3 cellular contexts compared by ENCODE assay signal in the genomic region with DNA sequence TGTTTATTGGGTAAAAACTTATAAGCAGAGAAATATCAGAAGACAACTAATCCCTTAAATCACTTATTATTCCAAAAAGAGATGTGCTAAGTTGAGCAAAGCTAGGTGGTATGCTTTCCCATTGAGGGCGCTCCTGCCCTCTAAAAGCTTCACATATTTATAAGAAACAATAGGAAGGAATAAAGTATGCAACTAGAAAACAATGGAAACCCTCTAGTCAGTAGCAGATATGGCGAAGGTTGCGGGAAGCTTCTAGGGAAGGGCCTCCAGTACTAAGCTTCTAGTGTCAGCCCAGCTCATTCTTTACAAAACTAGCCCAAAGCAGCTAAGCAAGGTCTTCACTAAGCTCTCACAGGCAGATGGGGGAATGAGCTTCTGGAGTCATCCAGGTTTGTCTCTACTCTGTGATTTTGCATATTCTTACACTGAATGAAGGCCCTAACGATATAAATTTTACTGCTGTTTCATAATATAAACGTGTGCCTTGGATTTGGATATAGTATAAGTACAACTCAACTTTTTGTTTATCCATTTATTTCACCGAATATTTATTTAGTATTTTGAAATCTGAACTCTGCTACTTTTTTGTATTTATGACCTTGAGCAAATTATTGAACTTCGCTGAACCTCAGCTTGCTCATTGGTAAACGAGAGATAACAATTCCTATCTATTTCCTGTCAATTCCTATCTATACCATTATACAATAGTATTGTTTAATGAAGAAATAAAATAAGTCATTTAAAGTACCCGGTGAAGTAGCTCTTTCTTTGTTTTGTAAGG.
TF ChIP-seq lines count a peak whose summit lies in the region.

No MANE protein-coding gene starts in this region.

TF ChIP-seq in liver, 16 proteins besides CTCF, POLR2A, EP300 and RAD21:
- TF ChIP-seq HNF4A (conservative IDR thresholded peaks at IDR 0.05) (peak; percentile 56 to 65), FOXA2 (IDR thresholded peaks at IDR 0.05) (no peak), RXRA (IDR thresholded peaks at IDR 0.05) (peak; percentile 48 to 73)

TF ChIP-seq in HepG2, 621 proteins besides CTCF, POLR2A, EP300 and RAD21:
- TF ChIP-seq NCOR1 (IDR thresholded peaks at IDR 0.05; ENCODE audit: borderline replicate concordance, low read length) (no peak), ZMYM2 (CRISPR knock-in tag; IDR thresholded peaks at IDR 0.05) (no peak), HNRNPUL1 (IDR thresholded peaks at IDR 0.05; ENCODE audit: low read depth, low read length) (no peak), TP53 (CRISPR knock-in tag; conservative IDR thresholded peaks at IDR 0.05) (no peak), ZBTB4 (CRISPR knock-in tag; IDR thresholded peaks at IDR 0.05; ENCODE audit: borderline replicate concordance) (no peak), MNT (IDR thresholded peaks at IDR 0.05) (no peak), HOXA3 (CRISPR knock-in tag; IDR thresholded peaks at IDR 0.05) (no peak), ATF5 (CRISPR knock-in tag; IDR thresholded peaks at IDR 0.05; ENCODE audit: low read depth) (no peak), ZNF274 (CRISPR knock-in tag; IDR thresholded peaks at IDR 0.05) (no peak), SP2 (CRISPR knock-in tag; IDR thresholded peaks at IDR 0.05) (no peak)
- TF ChIP-seq, protein P1, sequence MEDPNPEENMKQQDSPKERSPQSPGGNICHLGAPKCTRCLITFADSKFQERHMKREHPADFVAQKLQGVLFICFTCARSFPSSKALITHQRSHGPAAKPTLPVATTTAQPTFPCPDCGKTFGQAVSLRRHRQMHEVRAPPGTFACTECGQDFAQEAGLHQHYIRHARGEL (CRISPR knock-in tag; IDR thresholded peaks at IDR 0.05), result no peak
- TF ChIP-seq, protein P2, sequence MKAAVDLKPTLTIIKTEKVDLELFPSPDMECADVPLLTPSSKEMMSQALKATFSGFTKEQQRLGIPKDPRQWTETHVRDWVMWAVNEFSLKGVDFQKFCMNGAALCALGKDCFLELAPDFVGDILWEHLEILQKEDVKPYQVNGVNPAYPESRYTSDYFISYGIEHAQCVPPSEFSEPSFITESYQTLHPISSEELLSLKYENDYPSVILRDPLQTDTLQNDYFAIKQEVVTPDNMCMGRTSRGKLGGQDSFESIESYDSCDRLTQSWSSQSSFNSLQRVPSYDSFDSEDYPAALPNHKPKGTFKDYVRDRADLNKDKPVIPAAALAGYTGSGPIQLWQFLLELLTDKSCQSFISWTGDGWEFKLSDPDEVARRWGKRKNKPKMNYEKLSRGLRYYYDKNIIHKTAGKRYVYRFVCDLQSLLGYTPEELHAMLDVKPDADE (CRISPR knock-in tag; IDR thresholded peaks at IDR 0.05), result no peak
- TF ChIP-seq, protein P3, sequence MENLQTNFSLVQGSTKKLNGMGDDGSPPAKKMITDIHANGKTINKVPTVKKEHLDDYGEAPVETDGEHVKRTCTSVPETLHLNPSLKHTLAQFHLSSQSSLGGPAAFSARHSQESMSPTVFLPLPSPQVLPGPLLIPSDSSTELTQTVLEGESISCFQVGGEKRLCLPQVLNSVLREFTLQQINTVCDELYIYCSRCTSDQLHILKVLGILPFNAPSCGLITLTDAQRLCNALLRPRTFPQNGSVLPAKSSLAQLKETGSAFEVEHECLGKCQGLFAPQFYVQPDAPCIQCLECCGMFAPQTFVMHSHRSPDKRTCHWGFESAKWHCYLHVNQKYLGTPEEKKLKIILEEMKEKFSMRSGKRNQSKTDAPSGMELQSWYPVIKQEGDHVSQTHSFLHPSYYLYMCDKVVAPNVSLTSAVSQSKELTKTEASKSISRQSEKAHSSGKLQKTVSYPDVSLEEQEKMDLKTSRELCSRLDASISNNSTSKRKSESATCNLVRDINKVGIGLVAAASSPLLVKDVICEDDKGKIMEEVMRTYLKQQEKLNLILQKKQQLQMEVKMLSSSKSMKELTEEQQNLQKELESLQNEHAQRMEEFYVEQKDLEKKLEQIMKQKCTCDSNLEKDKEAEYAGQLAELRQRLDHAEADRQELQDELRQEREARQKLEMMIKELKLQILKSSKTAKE (CRISPR knock-in tag; IDR thresholded peaks at IDR 0.05; ENCODE audit: borderline replicate concordance), result no peak

TF ChIP-seq in H1, 55 proteins besides CTCF, POLR2A, EP300 and RAD21:
- TF ChIP-seq SP4 (IDR thresholded peaks at IDR 0.05; ENCODE audit: low read length) (no peak), MAX (IDR thresholded peaks at IDR 0.05) (no peak), RBBP5 (IDR thresholded peaks at IDR 0.05; ENCODE audit: borderline replicate concordance, low read depth, low read length) (no peak)
